ENCODE assay signal across 24 cellular contexts in the genomic region with DNA sequence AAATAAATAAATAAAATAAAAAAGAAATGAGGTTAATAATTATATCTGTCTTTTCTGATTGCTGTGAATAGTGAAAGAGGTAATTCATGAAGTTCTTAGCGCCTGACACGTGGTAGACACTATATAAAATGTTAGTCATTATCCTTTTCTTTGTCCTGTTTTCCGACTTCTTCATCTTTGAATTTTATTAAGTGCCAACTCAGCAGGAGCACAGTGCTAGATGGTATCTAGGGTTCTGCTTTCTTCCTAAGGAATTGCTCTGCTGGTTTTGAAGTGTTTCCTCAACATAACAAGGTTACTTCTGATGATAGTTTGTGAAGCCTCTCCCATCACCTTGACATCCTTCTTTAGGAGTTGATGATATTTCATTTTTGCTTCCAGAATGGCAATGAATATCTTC.
DNase-seq lines count a peak whose midpoint lies in the region; ATAC-seq, FAIRE-seq and TF ChIP-seq lines count a peak whose summit lies in the region.
"Had no signal": no experiment of that assay in that cellular context is flagged by ENCODE, and none has a peak within 500 bp of the region (broad histone marks: within the 10 kb centered on the region; RNA-seq: fewer than 3 reads in every experiment).

No MANE protein-coding gene starts in this region.

- H3K9me1 ChIP-seq in K562 (ENCODE audit: control insufficient read depth, insufficient read depth, low read length): no peaks in the 10 kb centered on the region

- DNase-seq in A673 (ENCODE audit: low spot score) (peak; percentile 57), K562 (ENCODE audit: extremely low read depth in 1 of 4, low spot score in 3 of 4) (no peak), NCI-H226 (no peak), left lung (no peak), Right ventricle myocardium inferior (ENCODE audit: missing footprints) (no peak)
- DNase-seq: ACHN; AML-193; BE2C; CD4-positive, alpha-beta T cell; CD8-positive, alpha-beta memory T cell; DMS53; DMS79 treated with DMSO at 0.1 percent for 48 hours; GF-D8; GOT3; HFFc6 had no signal

- H3K4me2 ChIP-seq in K562 (ENCODE audit: insufficient read depth, low read length): no peak overlapping the region
- H3K4me2 ChIP-seq: BLaER1 treated with 17β-estradiol and CSF1 and Interleukin-3, amounts not matched to agents 10 nM and 100 nM had no signal

- H3K9me3 ChIP-seq in A673 (ENCODE audit: low read depth, low read length, poor library complexity, severe bottlenecking): no peaks in the 10 kb centered on the region
- no peaks in the 10 kb centered on the region for H3K9me3 ChIP-seq in K562 (replicated peaks; ENCODE audit: control insufficient read depth, insufficient read depth, low read depth, low read length)
- no peaks in the 10 kb centered on the region for H3K9me3 ChIP-seq in left lung
- H3K9me3 ChIP-seq: BE2C; BLaER1 treated with 17β-estradiol and CSF1 and Interleukin-3, amounts not matched to agents 10 nM and 100 nM; HAP-1 had no signal

- no peak overlapping the region for H2AFZ ChIP-seq in K562 (ENCODE audit: low read depth, low read length)

- CTCF ChIA-PET in A673 (lab: Charles Lee): no interaction called here
- CTCF ChIA-PET in K562 (lab: Yijun Ruan, JAX; ENCODE audit: low intra/inter-chr PET ratio): no interaction called here

- no peak for TF ChIP-seq RAD21 in K562 (CRISPR knock-in tag; conservative IDR thresholded peaks at IDR 0.05 in 1 of 2, IDR thresholded peaks at IDR 0.05 in 1 of 2)

- WGBS in K562 (ENCODE audit: insufficient coverage, low coverage, missing lambda C conversion rate): 0% methylated on average over 3 of the region's 3 CpGs

- FAIRE-seq in K562 (lab: Jason Lieb, UNC): no peak
- FAIRE-seq: GM12891, GM18507, H54 had no signal

- H3K9ac ChIP-seq in K562 (ENCODE audit: insufficient read depth in 1 of 2, low read depth in 2 of 2, low read length in 2 of 2): no peak overlapping the region
- H3K9ac ChIP-seq: BLaER1 treated with 17β-estradiol and CSF1 and Interleukin-3, amounts not matched to agents 10 nM and 100 nM had no signal

- H3K79me2 ChIP-seq in K562 (ENCODE audit: control insufficient read depth, insufficient read depth, low read length): no peaks in the 10 kb centered on the region

- TF ChIP-seq CTCF in A673 (conservative IDR thresholded peaks at IDR 0.05; ENCODE audit: low read depth, low read length) (no peak), K562 (IDR thresholded peaks at IDR 0.05 in 2 of 3, conservative IDR thresholded peaks at IDR 0.05 in 1 of 3; ENCODE audit: insufficient read depth in 2 of 3, low read depth in 1 of 3, low read length in 3 of 3) (no peak), nephron (IDR thresholded peaks at IDR 0.05; ENCODE audit: unreplicated experiment in 3 of 3) (no peak), left lung (IDR thresholded peaks at IDR 0.05) (no peak)

- H3K9me3 Mint-ChIP-seq in nephron: no peaks in the 10 kb centered on the region
- H3K9me3 Mint-ChIP-seq: CD14-positive monocyte; CD4-positive, alpha-beta T cell; HFFc6 had no signal

- H3K4me3 Mint-ChIP-seq in nephron: no peak overlapping the region
- H3K4me3 Mint-ChIP-seq: CD14-positive monocyte; CD4-positive, alpha-beta T cell; CD8-positive, alpha-beta memory T cell; HFFc6 had no signal

- H3K36me3 ChIP-seq in A673 (ENCODE audit: insufficient read depth, low read length, poor library complexity, severe bottlenecking): no peaks in the 10 kb centered on the region
- H3K36me3 ChIP-seq in K562 (ENCODE audit: control insufficient read depth, insufficient read depth, low read length): no peaks in the 10 kb centered on the region
- no peaks in the 10 kb centered on the region for H3K36me3 ChIP-seq in left lung
- H3K36me3 ChIP-seq: BE2C; BLaER1 treated with 17β-estradiol and CSF1 and Interleukin-3, amounts not matched to agents 10 nM and 100 nM; HAP-1 had no signal

- TF ChIP-seq POLR2A in K562 (conservative IDR thresholded peaks at IDR 0.05): no peak

- intact Hi-C loops in A673 (cut with micrococcal nuclease; ENCODE audit: unreplicated experiment) (no loop called here), K562 (cut with micrococcal nuclease) (no loop called here), left lung (cut with DNase I) (no loop called here), Right ventricle myocardium inferior (cut with DNase I) (no loop called here)

- H3K36me3 Mint-ChIP-seq in nephron (ENCODE audit: low read depth): no peaks in the 10 kb centered on the region
- H3K36me3 Mint-ChIP-seq: CD14-positive monocyte; CD8-positive, alpha-beta memory T cell had no signal

- no peak for TF ChIP-seq EP300 in K562 (IDR thresholded peaks at IDR 0.05; ENCODE audit: low read length)

- peak overlapping the region; percentile 31 to 98 (median 70) for H3K27ac Mint-ChIP-seq in nephron
- H3K27ac Mint-ChIP-seq: CD4-positive, alpha-beta T cell; CD8-positive, alpha-beta memory T cell; HFFc6 had no signal

- in situ Hi-C loops in K562 (cut with MboI): no loop called here

- H3K4me3 ChIP-seq in A673 (ENCODE audit: low read depth, low read length, poor library complexity, severe bottlenecking): no peak overlapping the region
- H3K4me3 ChIP-seq in K562: no peak overlapping the region
- no peak overlapping the region for H3K4me3 ChIP-seq in left lung
- H3K4me3 ChIP-seq: BLaER1 treated with 17β-estradiol and CSF1 and Interleukin-3, amounts not matched to agents 10 nM and 100 nM; HAP-1 had no signal

- H3K27ac ChIP-seq in A673 (ENCODE audit: low read depth, low read length, poor library complexity, severe bottlenecking): no peak overlapping the region
- H3K27ac ChIP-seq in K562 (ENCODE audit: extremely low read depth, low read depth, low read length): no peak overlapping the region
- H3K27ac ChIP-seq in temporal lobe (ENCODE audit: low read depth, low read length): peak overlapping the region; percentile 39
- H3K27ac ChIP-seq in left lung: no peak overlapping the region
- H3K27ac ChIP-seq: BLaER1 treated with 17β-estradiol and CSF1 and Interleukin-3, amounts not matched to agents 10 nM and 100 nM had no signal

- no peaks in the 10 kb centered on the region for H3K27me3 Mint-ChIP-seq in nephron (ENCODE audit: low read depth)
- H3K27me3 Mint-ChIP-seq: CD4-positive, alpha-beta T cell; CD8-positive, alpha-beta memory T cell had no signal

- BruUV-seq in A673 (replicated peaks; lab: Mats Ljungman, UMichigan) (no TSS peak), K562 (replicated peaks; lab: Mats Ljungman, UMichigan) (no TSS peak)

- H3K4me1 ChIP-seq in A673 (ENCODE audit: insufficient read depth, low read length, poor library complexity, severe bottlenecking) (peaks cover 6% of the 10 kb centered on the region), K562 (replicated peaks in 1 of 2; ENCODE audit: control insufficient read depth in 2 of 2, insufficient read depth in 2 of 2, low read length in 2 of 2) (no peaks in the 10 kb centered on the region), left lung (no peaks in the 10 kb centered on the region)
- H3K4me1 ChIP-seq: BE2C; BLaER1 treated with 17β-estradiol and CSF1 and Interleukin-3, amounts not matched to agents 10 nM and 100 nM; HAP-1 had no signal

- peaks cover 29% of the 10 kb centered on the region for H3K4me1 Mint-ChIP-seq in nephron
- H3K4me1 Mint-ChIP-seq: CD8-positive, alpha-beta memory T cell had no signal

- no peak for ATAC-seq in K562
- no peak for ATAC-seq in left lung
- ATAC-seq in GM18867 (IDR thresholded peaks at IDR 0.05; ENCODE audit: unreplicated experiment): no peak
- ATAC-seq in Right ventricle myocardium inferior: no peak

- no peaks in the 10 kb centered on the region for H3K27me3 ChIP-seq in A673 (replicated peaks; ENCODE audit: insufficient read depth, low read depth, low read length, poor library complexity)
- H3K27me3 ChIP-seq in K562 (ENCODE audit: control insufficient read depth in 2 of 2, insufficient read depth in 2 of 2, low read length in 2 of 2): no peaks in the 10 kb centered on the region
- H3K27me3 ChIP-seq in left lung: no peaks in the 10 kb centered on the region
- H3K27me3 ChIP-seq: BE2C; BLaER1 treated with 17β-estradiol and CSF1 and Interleukin-3, amounts not matched to agents 10 nM and 100 nM had no signal

- H4K20me1 ChIP-seq in K562 (replicated peaks; ENCODE audit: control insufficient read depth, insufficient read depth, low read length): no peaks in the 10 kb centered on the region
- H4K20me1 ChIP-seq: BLaER1 treated with 17β-estradiol and CSF1 and Interleukin-3, amounts not matched to agents 10 nM and 100 nM had no signal

- POLR2A ChIA-PET in A673 (lab: Charles Lee; ENCODE audit: low non-redundant PET) (no interaction called here), K562 (lab: Yijun Ruan, JAX) (no interaction called here)

TF ChIP-seq in K562, 482 proteins besides CTCF, POLR2A, EP300 and RAD21:
- peak; percentile 27; the same call in 1 of the 2 replicates for TF ChIP-seq C11orf30 (IDR thresholded peaks at IDR 0.05; ENCODE audit: low read depth)
- TF ChIP-seq ZNF316 (IDR thresholded peaks at IDR 0.05): peak; percentile 46; the same call in 1 of the 2 replicates
- no peak for TF ChIP-seq MXI1 (IDR thresholded peaks at IDR 0.05; ENCODE audit: low read depth, low read length)
- no peak for TF ChIP-seq TAF7 (tag; IDR thresholded peaks at IDR 0.05)
